ENCODE assay signal across 8 cellular contexts in the genomic region with DNA sequence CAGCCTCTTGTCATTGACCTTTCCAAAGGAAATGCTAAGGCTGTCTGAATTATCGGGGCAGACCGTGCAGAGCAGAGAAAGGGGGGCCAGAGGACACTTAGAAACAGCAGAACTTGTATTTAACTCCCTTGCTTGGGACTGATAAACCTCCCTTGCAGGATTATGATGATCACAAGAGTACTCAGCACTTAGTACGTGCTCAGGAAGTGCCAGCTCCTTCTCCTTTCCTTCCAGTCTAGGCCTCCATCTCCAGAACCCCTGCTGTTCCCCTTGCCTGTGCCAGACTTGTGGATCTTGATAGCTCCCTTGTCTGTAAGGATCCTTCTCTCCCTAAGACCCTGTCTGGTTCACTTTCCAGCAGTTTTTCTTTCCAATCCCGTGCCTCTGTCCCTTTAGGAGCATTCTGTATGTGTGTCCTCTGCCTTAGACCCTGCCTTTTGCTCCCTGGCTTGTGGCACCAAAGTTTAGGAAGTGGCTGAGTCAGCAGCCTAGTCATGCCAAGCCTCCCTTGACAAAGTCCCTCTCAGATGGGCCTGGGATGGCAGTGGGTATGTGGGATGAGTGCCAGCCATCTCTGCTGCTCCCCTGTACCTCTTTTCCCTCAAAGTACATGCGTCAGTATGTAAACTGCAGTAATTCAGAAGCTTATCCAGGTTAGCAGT. TPM values are rescaled to one million over a fixed set of nuclear protein-coding genes. Genes with fewer than 3 reads are reported as not detected.
A peak's percentile ranks its signal among the peaks of the same experiment; 100 is the strongest.
DNase-seq lines count a peak whose midpoint lies in the region; ATAC-seq and TF ChIP-seq lines count a peak whose summit lies in the region.

No MANE protein-coding gene starts in this region.

- DNase-seq in GM03348 (ENCODE audit: low spot score) (peak; percentile 16), LHCN-M2 (ENCODE audit: low read depth) (peak; percentile 28), ascending aorta (ENCODE audit: low spot score in 2 of 2) (no peak), iPS-NIHi11 (ENCODE audit: low spot score) (peak; percentile 20), T1000 (lab: John Stamatoyannopoulos, UW) (no peak)
- DNase-seq in stimulated activated naive B cell treated with anti-CD40 and anti-IgM and Interleukin-4, amounts not matched to agents 10 μg/mL and 1 μg/mL and 100 μg/mL, for 72 hours: no peak
- DNase-seq in stimulated activated CD4-positive, alpha-beta T cell treated with anti-CD3 and anti-CD28 coated beads, Interleukin-1b, Interleukin-23, amount 100 ng/mL, for 48 hours: no peak

- no peaks in the 10 kb centered on the region for H3K9me3 ChIP-seq in ascending aorta

- intact Hi-C loops in ascending aorta (cut with DNase I): no loop called here

- peak overlapping the region; percentile 72 to 73 for H3K4me3 ChIP-seq in ascending aorta

- H3K27ac ChIP-seq in ascending aorta: peak overlapping the region; percentile 68 to 80

- H3K36me3 Mint-ChIP-seq in stimulated activated naive B cell treated with anti-CD40 and anti-IgM and Interleukin-4, amounts not matched to agents 10 μg/mL and 1 μg/mL and 100 μg/mL, for 72 hours: peaks cover 3 to 11% of the 10 kb centered on the region in 2 donors

- H3K4me1 Mint-ChIP-seq in stimulated activated naive B cell treated with anti-CD40 and anti-IgM and Interleukin-4, amounts not matched to agents 10 μg/mL and 1 μg/mL and 100 μg/mL, for 72 hours: peaks cover 18 to 30% of the 10 kb centered on the region in 2 donors

- H3K36me3 ChIP-seq in ascending aorta: no peaks in the 10 kb centered on the region

- H3K27me3 Mint-ChIP-seq in stimulated activated naive B cell treated with anti-CD40 and anti-IgM and Interleukin-4, amounts not matched to agents 10 μg/mL and 1 μg/mL and 100 μg/mL, for 72 hours: peaks cover 13 to 16% of the 10 kb centered on the region in 2 donors

- no peaks in the 10 kb centered on the region for H3K9me3 Mint-ChIP-seq in stimulated activated naive B cell treated with anti-CD40 and anti-IgM and Interleukin-4, amounts not matched to agents 10 μg/mL and 1 μg/mL and 100 μg/mL, for 72 hours

- peak overlapping the region; percentile 92 to 93 for H3K4me3 Mint-ChIP-seq in stimulated activated naive B cell treated with anti-CD40 and anti-IgM and Interleukin-4, amounts not matched to agents 10 μg/mL and 1 μg/mL and 100 μg/mL, for 72 hours

- TF ChIP-seq CTCF in ascending aorta (IDR thresholded peaks at IDR 0.05): no peak

- H3K27me3 ChIP-seq in ascending aorta: no peaks in the 10 kb centered on the region

- peaks cover 0 to 12% of the 10 kb centered on the region in 2 donors for H3K4me1 ChIP-seq in ascending aorta

- ATAC-seq in stimulated activated naive B cell treated with anti-CD40 and anti-IgM and Interleukin-4, amounts not matched to agents 10 μg/mL and 1 μg/mL and 100 μg/mL, for 72 hours (replicated peaks): no peak
- ATAC-seq in HG03439 (IDR thresholded peaks at IDR 0.05; ENCODE audit: unreplicated experiment): no peak

- H3K27ac Mint-ChIP-seq in stimulated activated naive B cell treated with anti-CD40 and anti-IgM and Interleukin-4, amounts not matched to agents 10 μg/mL and 1 μg/mL and 100 μg/mL, for 72 hours: peak overlapping the region; percentile 94

RNA-seq across cellular contexts. Expression of a gene that starts 0.8 kb away (rescaled TPM):
- total RNA-seq in LHCN-M2 (2014; rRNA removed) (44.3 and 67.6 TPM in 2 replicates), ascending aorta (6.5 TPM)
- 20.5 TPM for polyA plus RNA-seq in LHCN-M2 (2012)

Comparison
In these comparisons a context has a peak if more than half of its experiments do, and no peak if none do; other contexts are left out.
1. DNase-seq: peak in GM03348 (single experiment), LHCN-M2 (single experiment) and iPS-NIHi11 (single experiment); none in ascending aorta (0 of 2), stimulated activated naive B cell treated with anti-CD40 and anti-IgM and Interleukin-4, amounts not matched to agents 10 μg/mL and 1 μg/mL and 100 μg/mL, for 72 hours (single experiment), T1000 (single experiment) and stimulated activated CD4-positive, alpha-beta T cell treated with anti-CD3 and anti-CD28 coated beads, Interleukin-1b, Interleukin-23, amount 100 ng/mL, for 48 hours (single experiment).